In genomic region chr11:109521571-109522086, GRCh38 we compare ENCODE assay signal across 27 cellular contexts.
"Had no signal": no experiment of that assay in that cellular context is flagged by ENCODE, and none has a peak within 500 bp of the region (broad histone marks: within the 10 kb centered on the region; RNA-seq: fewer than 3 reads in every experiment).

No MANE protein-coding gene starts in this region.

- H3K36me3 ChIP-seq: gastrocnemius medialis, left ventricle myocardium inferior, lower lobe of right lung, neural progenitor cell, right atrium auricular region, sigmoid colon, stomach, thyroid gland had no signal

- H3K4me3 Mint-ChIP-seq: memory B cell; naive B cell; nephron; neural progenitor cell; stimulated activated effector memory CD8-positive, alpha-beta T cell treated with anti-CD3 and anti-CD28 coated beads, Interleukin-12 subunit alpha, Interleukin-12 subunit beta, amount 100 ng/mL, for 72 hours; type B pancreatic cell had no signal

- H3K9me3 ChIP-seq: gastrocnemius medialis, lower lobe of right lung, mucosa of descending colon, right atrium auricular region, sigmoid colon, thyroid gland had no signal

- H3K27me3 Mint-ChIP-seq: memory B cell, naive B cell, progenitor cell of endocrine pancreas, type B pancreatic cell had no signal

- H3K27ac Mint-ChIP-seq: memory B cell; naive B cell; nephron; neural progenitor cell; progenitor cell of endocrine pancreas; stimulated activated effector memory CD8-positive, alpha-beta T cell treated with anti-CD3 and anti-CD28 coated beads, Interleukin-12 subunit alpha, Interleukin-12 subunit beta, amount 100 ng/mL, for 72 hours; type B pancreatic cell had no signal

- H3K79me2 ChIP-seq: parathyroid adenoma had no signal

- H3K9me3 Mint-ChIP-seq: nephron, neural progenitor cell, type B pancreatic cell had no signal

- FAIRE-seq: endothelial cell of umbilical vein, kidney had no signal

- H2AFZ ChIP-seq: neural progenitor cell, parathyroid adenoma had no signal

- DNase-seq: dermis blood vessel endothelial cell; effector memory CD4-positive, alpha-beta T cell; erythroblast; gastrocnemius medialis; head of caudate nucleus; kidney; left cardiac atrium; left ventricle myocardium inferior; lower lobe of right lung; mucosa of descending colon; naive B cell; sigmoid colon; stimulated activated CD4-positive, alpha-beta T cell treated with anti-CD3 and anti-CD28 coated beads, Interleukin-2, amount 100 ng/mL, for 24 hours; stimulated activated CD4-positive, alpha-beta T cell treated with anti-CD3 and anti-CD28 coated beads, Interleukin-4, amount 100 ng/mL, for 24 hours; stimulated activated naive CD4-positive, alpha-beta T cell treated with Interleukin-2 at 50 U/mL for 16 hours; stomach; thyroid gland had no signal

- H3K36me3 Mint-ChIP-seq: memory B cell; naive B cell; neural progenitor cell; stimulated activated effector memory CD8-positive, alpha-beta T cell treated with anti-CD3 and anti-CD28 coated beads, Interleukin-12 subunit alpha, Interleukin-12 subunit beta, amount 100 ng/mL, for 72 hours; type B pancreatic cell had no signal

- ATAC-seq: gastrocnemius medialis; left cardiac atrium; lower lobe of right lung; mucosa of descending colon; stimulated activated effector memory CD8-positive, alpha-beta T cell treated with anti-CD3 and anti-CD28 coated beads, Interleukin-12 subunit alpha, Interleukin-12 subunit beta, amount 100 ng/mL, for 72 hours had no signal

- H3K27me3 ChIP-seq: gastrocnemius medialis, neural progenitor cell, right atrium auricular region, sigmoid colon, stomach, thyroid gland had no signal

- H3K27ac ChIP-seq: coronary artery, gastrocnemius medialis, left ventricle myocardium inferior, lower lobe of right lung, neural progenitor cell, parathyroid adenoma, right atrium auricular region, sigmoid colon, stomach, thyroid gland had no signal

- H3K9ac ChIP-seq: neural progenitor cell, parathyroid adenoma had no signal

- H3K4me1 Mint-ChIP-seq: memory B cell; naive B cell; nephron; neural progenitor cell; stimulated activated effector memory CD8-positive, alpha-beta T cell treated with anti-CD3 and anti-CD28 coated beads, Interleukin-12 subunit alpha, Interleukin-12 subunit beta, amount 100 ng/mL, for 72 hours had no signal

- H3K4me2 ChIP-seq: neural progenitor cell had no signal

- H3K4me3 ChIP-seq: coronary artery, gastrocnemius medialis, left ventricle myocardium inferior, lower lobe of right lung, mucosa of descending colon, neural progenitor cell, right atrium auricular region, sigmoid colon, stomach, thyroid gland had no signal

- H3K4me1 ChIP-seq: gastrocnemius medialis, left ventricle myocardium inferior, lower lobe of right lung, neural progenitor cell, parathyroid adenoma, right atrium auricular region, sigmoid colon, stomach, thyroid gland had no signal
